In the genomic region with DNA sequence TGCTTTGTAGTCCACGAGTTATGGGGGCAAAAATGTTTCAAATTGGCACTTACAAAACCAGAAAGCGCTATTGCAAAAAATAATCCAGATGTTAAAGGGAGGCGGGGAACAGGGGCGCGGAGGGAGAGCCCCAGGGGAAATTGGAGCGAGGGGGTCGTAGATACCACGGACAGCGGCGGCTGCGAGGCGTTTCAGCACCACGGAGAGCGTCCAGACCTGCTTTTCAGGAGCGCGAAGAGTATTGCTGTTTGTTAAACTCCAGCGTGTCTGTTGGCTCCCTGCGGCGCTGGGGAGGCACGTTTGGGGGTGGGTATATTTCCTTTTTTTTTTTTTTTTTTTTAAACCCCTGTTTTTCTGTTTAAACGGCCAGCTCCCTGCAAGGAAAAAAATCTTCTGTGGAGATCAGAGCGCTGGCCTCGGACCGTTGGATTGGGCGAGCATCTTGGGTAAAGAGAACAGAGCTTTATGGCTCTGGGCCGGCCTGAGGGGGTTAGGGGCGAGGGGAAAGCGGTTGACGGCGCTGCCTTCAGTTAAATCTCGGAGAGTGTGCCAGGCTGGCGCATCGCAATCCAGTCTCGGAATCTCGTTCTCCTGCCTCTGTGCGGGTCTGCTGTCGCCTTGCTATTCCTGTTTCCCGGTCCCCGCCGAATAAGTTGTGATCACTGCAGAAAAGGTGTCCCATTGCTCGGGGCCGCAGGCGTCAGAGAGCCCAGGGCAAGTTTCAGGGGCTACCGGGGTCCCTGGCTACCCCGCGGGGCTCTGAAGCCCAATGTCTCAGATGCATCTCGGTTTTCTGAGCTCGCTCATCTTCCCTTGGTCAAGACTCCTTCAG, we compare ENCODE assay signal across 1 cellular context.
TF ChIP-seq lines count a peak whose summit lies in the region.

A gene (minus strand): TSS at position 288 of the 832 bp plus-strand sequence. CDS start 302 bp downstream, outside the sequence.

TF ChIP-seq in HepG2, 621 proteins besides CTCF, POLR2A, EP300 and RAD21 (continued from another document and continues in another):
- TF ChIP-seq, protein P1, sequence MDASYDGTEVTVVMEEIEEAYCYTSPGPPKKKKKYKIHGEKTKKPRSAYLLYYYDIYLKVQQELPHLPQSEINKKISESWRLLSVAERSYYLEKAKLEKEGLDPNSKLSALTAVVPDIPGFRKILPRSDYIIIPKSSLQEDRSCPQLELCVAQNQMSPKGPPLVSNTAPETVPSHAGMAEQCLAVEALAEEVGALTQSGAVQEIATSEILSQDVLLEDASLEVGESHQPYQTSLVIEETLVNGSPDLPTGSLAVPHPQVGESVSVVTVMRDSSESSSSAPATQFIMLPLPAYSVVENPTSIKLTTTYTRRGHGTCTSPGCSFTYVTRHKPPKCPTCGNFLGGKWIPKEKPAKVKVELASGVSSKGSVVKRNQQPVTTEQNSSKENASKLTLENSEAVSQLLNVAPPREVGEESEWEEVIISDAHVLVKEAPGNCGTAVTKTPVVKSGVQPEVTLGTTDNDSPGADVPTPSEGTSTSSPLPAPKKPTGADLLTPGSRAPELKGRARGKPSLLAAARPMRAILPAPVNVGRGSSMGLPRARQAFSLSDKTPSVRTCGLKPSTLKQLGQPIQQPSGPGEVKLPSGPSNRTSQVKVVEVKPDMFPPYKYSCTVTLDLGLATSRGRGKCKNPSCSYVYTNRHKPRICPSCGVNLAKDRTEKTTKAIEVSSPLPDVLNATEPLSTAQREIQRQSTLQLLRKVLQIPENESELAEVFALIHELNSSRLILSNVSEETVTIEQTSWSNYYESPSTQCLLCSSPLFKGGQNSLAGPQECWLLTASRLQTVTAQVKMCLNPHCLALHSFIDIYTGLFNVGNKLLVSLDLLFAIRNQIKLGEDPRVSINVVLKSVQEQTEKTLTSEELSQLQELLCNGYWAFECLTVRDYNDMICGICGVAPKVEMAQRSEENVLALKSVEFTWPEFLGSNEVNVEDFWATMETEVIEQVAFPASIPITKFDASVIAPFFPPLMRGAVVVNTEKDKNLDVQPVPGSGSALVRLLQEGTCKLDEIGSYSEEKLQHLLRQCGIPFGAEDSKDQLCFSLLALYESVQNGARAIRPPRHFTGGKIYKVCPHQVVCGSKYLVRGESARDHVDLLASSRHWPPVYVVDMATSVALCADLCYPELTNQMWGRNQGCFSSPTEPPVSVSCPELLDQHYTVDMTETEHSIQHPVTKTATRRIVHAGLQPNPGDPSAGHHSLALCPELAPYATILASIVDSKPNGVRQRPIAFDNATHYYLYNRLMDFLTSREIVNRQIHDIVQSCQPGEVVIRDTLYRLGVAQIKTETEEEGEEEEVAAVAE (CRISPR knock-in tag; IDR thresholded peaks at IDR 0.05; ENCODE audit: borderline replicate concordance) = peak; percentile 98
- peak; percentile 95; the same call in 1 of the 2 replicates for TF ChIP-seq CENPX (CRISPR knock-in tag; IDR thresholded peaks at IDR 0.05)
- peak; percentile 100 for TF ChIP-seq SALL2 (CRISPR knock-in tag; IDR thresholded peaks at IDR 0.05)
- TF ChIP-seq CHD2 (IDR thresholded peaks at IDR 0.05; ENCODE audit: low read depth, low read length) = no peak
- TF ChIP-seq, protein P2, sequence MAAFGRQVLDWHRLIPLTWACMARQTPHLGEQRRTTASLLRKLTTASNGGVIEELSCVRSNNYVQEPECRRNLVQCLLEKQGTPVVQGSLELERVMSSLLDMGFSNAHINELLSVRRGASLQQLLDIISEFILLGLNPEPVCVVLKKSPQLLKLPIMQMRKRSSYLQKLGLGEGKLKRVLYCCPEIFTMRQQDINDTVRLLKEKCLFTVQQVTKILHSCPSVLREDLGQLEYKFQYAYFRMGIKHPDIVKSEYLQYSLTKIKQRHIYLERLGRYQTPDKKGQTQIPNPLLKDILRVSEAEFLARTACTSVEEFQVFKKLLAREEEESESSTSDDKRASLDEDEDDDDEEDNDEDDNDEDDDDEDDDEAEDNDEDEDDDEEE (CRISPR knock-in tag; IDR thresholded peaks at IDR 0.05) = peak; percentile 100
- peak; percentile 100 for TF ChIP-seq HES4 (CRISPR knock-in tag; IDR thresholded peaks at IDR 0.05; ENCODE audit: borderline replicate concordance)
- no peak for TF ChIP-seq CREM (IDR thresholded peaks at IDR 0.05)
- TF ChIP-seq CREM (CRISPR knock-in tag; IDR thresholded peaks at IDR 0.05) = peak; percentile 73
- TF ChIP-seq MED8 (CRISPR knock-in tag; IDR thresholded peaks at IDR 0.05; ENCODE audit: insufficient replicate concordance) = peak; percentile 77
- TF ChIP-seq, protein P3, sequence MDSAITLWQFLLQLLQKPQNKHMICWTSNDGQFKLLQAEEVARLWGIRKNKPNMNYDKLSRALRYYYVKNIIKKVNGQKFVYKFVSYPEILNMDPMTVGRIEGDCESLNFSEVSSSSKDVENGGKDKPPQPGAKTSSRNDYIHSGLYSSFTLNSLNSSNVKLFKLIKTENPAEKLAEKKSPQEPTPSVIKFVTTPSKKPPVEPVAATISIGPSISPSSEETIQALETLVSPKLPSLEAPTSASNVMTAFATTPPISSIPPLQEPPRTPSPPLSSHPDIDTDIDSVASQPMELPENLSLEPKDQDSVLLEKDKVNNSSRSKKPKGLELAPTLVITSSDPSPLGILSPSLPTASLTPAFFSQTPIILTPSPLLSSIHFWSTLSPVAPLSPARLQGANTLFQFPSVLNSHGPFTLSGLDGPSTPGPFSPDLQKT (CRISPR knock-in tag; IDR thresholded peaks at IDR 0.05; ENCODE audit: borderline replicate concordance) = peak; percentile 99; the same call in 1 of the 2 replicates
- no peak for TF ChIP-seq SUZ12 (IDR thresholded peaks at IDR 0.05; ENCODE audit: low read depth, low read length)
- TF ChIP-seq, protein P4, sequence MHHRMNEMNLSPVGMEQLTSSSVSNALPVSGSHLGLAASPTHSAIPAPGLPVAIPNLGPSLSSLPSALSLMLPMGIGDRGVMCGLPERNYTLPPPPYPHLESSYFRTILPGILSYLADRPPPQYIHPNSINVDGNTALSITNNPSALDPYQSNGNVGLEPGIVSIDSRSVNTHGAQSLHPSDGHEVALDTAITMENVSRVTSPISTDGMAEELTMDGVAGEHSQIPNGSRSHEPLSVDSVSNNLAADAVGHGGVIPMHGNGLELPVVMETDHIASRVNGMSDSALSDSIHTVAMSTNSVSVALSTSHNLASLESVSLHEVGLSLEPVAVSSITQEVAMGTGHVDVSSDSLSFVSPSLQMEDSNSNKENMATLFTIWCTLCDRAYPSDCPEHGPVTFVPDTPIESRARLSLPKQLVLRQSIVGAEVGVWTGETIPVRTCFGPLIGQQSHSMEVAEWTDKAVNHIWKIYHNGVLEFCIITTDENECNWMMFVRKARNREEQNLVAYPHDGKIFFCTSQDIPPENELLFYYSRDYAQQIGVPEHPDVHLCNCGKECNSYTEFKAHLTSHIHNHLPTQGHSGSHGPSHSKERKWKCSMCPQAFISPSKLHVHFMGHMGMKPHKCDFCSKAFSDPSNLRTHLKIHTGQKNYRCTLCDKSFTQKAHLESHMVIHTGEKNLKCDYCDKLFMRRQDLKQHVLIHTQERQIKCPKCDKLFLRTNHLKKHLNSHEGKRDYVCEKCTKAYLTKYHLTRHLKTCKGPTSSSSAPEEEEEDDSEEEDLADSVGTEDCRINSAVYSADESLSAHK (CRISPR knock-in tag; IDR thresholded peaks at IDR 0.05; ENCODE audit: borderline replicate concordance) = peak; percentile 98
- TF ChIP-seq ZNF644 (CRISPR knock-in tag; IDR thresholded peaks at IDR 0.05; ENCODE audit: low read depth) = peak; percentile 95
- TF ChIP-seq HMGA1 (CRISPR knock-in tag; conservative IDR thresholded peaks at IDR 0.05) = no peak
- TF ChIP-seq, protein P5, sequence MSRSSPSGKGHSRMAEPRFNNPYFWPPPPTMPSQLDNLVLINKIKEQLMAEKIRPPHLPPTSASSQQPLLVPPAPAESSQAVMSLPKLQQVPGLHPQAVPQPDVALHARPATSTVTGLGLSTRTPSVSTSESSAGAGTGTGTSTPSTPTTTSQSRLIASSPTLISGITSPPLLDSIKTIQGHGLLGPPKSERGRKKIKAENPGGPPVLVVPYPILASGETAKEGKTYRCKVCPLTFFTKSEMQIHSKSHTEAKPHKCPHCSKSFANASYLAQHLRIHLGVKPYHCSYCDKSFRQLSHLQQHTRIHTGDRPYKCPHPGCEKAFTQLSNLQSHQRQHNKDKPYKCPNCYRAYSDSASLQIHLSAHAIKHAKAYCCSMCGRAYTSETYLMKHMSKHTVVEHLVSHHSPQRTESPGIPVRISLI (CRISPR knock-in tag; IDR thresholded peaks at IDR 0.05; ENCODE audit: borderline replicate concordance) = peak; percentile 54; the same call in 1 of the 2 replicates
- TF ChIP-seq SAP130 (CRISPR knock-in tag; IDR thresholded peaks at IDR 0.05; ENCODE audit: low read depth) = peak; percentile 96
- TF ChIP-seq, protein P6, sequence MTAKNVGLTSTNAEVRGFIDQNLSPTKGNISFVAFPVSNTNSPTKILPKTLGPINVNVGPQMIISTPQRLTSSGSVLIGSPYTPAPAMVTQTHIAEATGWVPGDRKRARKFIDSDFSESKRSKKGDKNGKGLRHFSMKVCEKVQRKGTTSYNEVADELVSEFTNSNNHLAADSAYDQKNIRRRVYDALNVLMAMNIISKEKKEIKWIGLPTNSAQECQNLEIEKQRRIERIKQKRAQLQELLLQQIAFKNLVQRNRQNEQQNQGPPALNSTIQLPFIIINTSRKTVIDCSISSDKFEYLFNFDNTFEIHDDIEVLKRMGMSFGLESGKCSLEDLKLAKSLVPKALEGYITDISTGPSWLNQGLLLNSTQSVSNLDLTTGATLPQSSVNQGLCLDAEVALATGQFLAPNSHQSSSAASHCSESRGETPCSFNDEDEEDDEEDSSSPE (CRISPR knock-in tag; IDR thresholded peaks at IDR 0.05) = peak; percentile 89
- TF ChIP-seq ZNF543 (CRISPR knock-in tag; IDR thresholded peaks at IDR 0.05) = peak; percentile 99
- TF ChIP-seq ZNF121 (CRISPR knock-in tag; IDR thresholded peaks at IDR 0.05) = peak; percentile 72
- peak; percentile 93 for TF ChIP-seq NCOA2 (CRISPR knock-in tag; IDR thresholded peaks at IDR 0.05)
- peak; percentile 94; the same call in 1 of the 2 replicates for TF ChIP-seq ZBTB8A (CRISPR knock-in tag; IDR thresholded peaks at IDR 0.05; ENCODE audit: borderline replicate concordance, low read depth)
- TF ChIP-seq ZNF557 (CRISPR knock-in tag; IDR thresholded peaks at IDR 0.05) = peak; percentile 100
- TF ChIP-seq ZNF143 (CRISPR knock-in tag; IDR thresholded peaks at IDR 0.05) = peak; percentile 73
- no peak for TF ChIP-seq EZH2 (conservative IDR thresholded peaks at IDR 0.05; ENCODE audit: low read depth, low read length)
- TF ChIP-seq, protein P7, sequence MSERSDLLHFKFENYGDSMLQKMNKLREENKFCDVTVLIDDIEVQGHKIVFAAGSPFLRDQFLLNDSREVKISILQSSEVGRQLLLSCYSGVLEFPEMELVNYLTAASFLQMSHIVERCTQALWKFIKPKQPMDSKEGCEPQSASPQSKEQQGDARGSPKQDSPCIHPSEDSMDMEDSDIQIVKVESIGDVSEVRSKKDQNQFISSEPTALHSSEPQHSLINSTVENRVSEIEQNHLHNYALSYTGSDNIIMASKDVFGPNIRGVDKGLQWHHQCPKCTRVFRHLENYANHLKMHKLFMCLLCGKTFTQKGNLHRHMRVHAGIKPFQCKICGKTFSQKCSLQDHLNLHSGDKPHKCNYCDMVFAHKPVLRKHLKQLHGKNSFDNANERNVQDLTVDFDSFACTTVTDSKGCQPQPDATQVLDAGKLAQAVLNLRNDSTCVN (CRISPR knock-in tag; IDR thresholded peaks at IDR 0.05; ENCODE audit: borderline replicate concordance) = peak; percentile 99
- TF ChIP-seq, protein P8, sequence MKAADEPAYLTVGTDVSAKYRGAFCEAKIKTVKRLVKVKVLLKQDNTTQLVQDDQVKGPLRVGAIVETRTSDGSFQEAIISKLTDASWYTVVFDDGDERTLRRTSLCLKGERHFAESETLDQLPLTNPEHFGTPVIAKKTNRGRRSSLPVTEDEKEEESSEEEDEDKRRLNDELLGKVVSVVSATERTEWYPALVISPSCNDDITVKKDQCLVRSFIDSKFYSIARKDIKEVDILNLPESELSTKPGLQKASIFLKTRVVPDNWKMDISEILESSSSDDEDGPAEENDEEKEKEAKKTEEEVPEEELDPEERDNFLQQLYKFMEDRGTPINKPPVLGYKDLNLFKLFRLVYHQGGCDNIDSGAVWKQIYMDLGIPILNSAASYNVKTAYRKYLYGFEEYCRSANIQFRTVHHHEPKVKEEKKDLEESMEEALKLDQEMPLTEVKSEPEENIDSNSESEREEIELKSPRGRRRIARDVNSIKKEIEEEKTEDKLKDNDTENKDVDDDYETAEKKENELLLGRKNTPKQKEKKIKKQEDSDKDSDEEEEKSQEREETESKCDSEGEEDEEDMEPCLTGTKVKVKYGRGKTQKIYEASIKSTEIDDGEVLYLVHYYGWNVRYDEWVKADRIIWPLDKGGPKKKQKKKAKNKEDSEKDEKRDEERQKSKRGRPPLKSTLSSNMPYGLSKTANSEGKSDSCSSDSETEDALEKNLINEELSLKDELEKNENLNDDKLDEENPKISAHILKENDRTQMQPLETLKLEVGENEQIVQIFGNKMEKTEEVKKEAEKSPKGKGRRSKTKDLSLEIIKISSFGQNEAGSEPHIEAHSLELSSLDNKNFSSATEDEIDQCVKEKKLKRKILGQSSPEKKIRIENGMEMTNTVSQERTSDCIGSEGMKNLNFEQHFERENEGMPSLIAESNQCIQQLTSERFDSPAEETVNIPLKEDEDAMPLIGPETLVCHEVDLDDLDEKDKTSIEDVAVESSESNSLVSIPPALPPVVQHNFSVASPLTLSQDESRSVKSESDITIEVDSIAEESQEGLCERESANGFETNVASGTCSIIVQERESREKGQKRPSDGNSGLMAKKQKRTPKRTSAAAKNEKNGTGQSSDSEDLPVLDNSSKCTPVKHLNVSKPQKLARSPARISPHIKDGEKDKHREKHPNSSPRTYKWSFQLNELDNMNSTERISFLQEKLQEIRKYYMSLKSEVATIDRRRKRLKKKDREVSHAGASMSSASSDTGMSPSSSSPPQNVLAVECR (CRISPR knock-in tag; IDR thresholded peaks at IDR 0.05; ENCODE audit: borderline replicate concordance) = peak; percentile 81; the same call in 1 of the 2 replicates
- TF ChIP-seq ZNF841 (CRISPR knock-in tag; IDR thresholded peaks at IDR 0.05; ENCODE audit: borderline replicate concordance) = peak; percentile 97
- TF ChIP-seq, protein P9, sequence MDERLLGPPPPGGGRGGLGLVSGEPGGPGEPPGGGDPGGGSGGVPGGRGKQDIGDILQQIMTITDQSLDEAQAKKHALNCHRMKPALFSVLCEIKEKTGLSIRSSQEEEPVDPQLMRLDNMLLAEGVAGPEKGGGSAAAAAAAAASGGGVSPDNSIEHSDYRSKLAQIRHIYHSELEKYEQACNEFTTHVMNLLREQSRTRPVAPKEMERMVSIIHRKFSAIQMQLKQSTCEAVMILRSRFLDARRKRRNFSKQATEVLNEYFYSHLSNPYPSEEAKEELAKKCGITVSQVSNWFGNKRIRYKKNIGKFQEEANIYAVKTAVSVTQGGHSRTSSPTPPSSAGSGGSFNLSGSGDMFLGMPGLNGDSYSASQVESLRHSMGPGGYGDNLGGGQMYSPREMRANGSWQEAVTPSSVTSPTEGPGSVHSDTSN (CRISPR knock-in tag; IDR thresholded peaks at IDR 0.05) = peak; percentile 49; the same call in 1 of the 2 replicates
- TF ChIP-seq, protein P10, sequence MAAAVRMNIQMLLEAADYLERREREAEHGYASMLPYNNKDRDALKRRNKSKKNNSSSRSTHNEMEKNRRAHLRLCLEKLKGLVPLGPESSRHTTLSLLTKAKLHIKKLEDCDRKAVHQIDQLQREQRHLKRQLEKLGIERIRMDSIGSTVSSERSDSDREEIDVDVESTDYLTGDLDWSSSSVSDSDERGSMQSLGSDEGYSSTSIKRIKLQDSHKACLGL (CRISPR knock-in tag; IDR thresholded peaks at IDR 0.05) = peak; percentile 99
- TF ChIP-seq, protein P11, sequence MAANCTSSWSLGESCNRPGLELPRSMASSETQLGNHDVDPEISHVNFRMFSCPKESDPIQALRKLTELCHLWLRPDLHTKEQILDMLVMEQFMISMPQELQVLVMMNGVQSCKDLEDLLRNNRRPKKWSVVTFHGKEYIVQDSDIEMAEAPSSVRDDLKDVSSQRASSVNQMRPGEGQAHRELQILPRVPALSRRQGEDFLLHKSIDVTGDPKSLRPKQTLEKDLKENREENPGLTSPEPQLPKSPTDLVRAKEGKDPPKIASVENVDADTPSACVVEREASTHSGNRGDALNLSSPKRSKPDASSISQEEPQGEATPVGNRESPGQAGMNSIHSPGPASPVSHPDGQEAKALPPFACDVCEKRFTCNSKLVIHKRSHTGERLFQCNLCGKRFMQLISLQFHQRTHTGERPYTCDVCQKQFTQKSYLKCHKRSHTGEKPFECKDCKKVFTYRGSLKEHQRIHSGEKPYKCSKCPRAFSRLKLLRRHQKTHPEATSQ (CRISPR knock-in tag; IDR thresholded peaks at IDR 0.05; ENCODE audit: borderline replicate concordance) = peak; percentile 99
